9 cellular contexts compared by ENCODE assay signal in genomic region chr2:27307545-27308358, GRCh38. TPM values are rescaled to one million over a fixed set of nuclear protein-coding genes. Genes with fewer than 3 reads are reported as not detected.
DNase-seq lines count a peak whose midpoint lies in the region; ATAC-seq and TF ChIP-seq lines count a peak whose summit lies in the region.
"Had no signal": no experiment of that assay in that cellular context is flagged by ENCODE, and none has a peak within 500 bp of the region (broad histone marks: within the 10 kb centered on the region; RNA-seq: fewer than 3 reads in every experiment).

No MANE protein-coding gene starts in this region.

- TF ChIP-seq CTCF in Caco-2 (IDR thresholded peaks at IDR 0.05; ENCODE audit: insufficient read depth in 1 of 2, low read depth in 1 of 2, low read length in 1 of 2, severe bottlenecking in 1 of 2, unreplicated experiment in 1 of 2) (no peak), tibial artery (IDR thresholded peaks at IDR 0.05) (no peak)

- H3K36me3 ChIP-seq in Caco-2 (ENCODE audit: control insufficient read depth, insufficient read depth, low read length) (no peaks in the 10 kb centered on the region), tibial artery (peaks cover 19 to 39% (median 28%) of the 10 kb centered on the region in 3 donors)

- POLR2A ChIA-PET in Caco-2 (lab: Charles Lee), result no interaction called here
- POLR2A ChIA-PET in T-cell (lab: Charles Lee), result no interaction called here

- no TSS peak for BruUV-seq in Caco-2 (replicated peaks; lab: Mats Ljungman, UMichigan)

- H3K4me3 ChIP-seq in Caco-2 (ENCODE audit: low read depth, low read length) (peak overlapping the region; percentile 19), tibial artery (no peak overlapping the region)
- H3K4me3 ChIP-seq: BLaER1 treated with 17β-estradiol and CSF1 and Interleukin-3, amounts not matched to agents 10 nM and 100 nM had no signal

- H3K4me3 Mint-ChIP-seq in Caco-2 (ENCODE audit: unreplicated experiment) (peak overlapping the region; percentile 58), T-cell (peak overlapping the region in 2 of 3 donors; percentile 36 to 71)

- DNase-seq in Caco-2 (peak in 1 of 2 experiments; percentile 39), T-cell (no peak), islet precursor cell (peak; percentile 70), NCI-H2107 treated with DMSO at 0.1 percent for 48 hours (lab: John Stamatoyannopoulos, UW; ENCODE audit: unreplicated experiment) (no peak), tibial artery (no peak)
- DNase-seq: NCI-H2029 had no signal

- intact Hi-C loops in Caco-2 (cut with micrococcal nuclease; ENCODE audit: unreplicated experiment) (no loop called here), tibial artery (cut with DNase I; ENCODE audit: low total_unique reads) (no loop called here)

- H3K27me3 Mint-ChIP-seq in Caco-2 (ENCODE audit: insufficient read depth, unreplicated experiment), result peaks cover 3% of the 10 kb centered on the region
- peaks cover 14 to 25% of the 10 kb centered on the region in 2 donors for H3K27me3 Mint-ChIP-seq in T-cell

- ATAC-seq in T-cell (replicated peaks in 1 of 4) (no peak), GM21367 (IDR thresholded peaks at IDR 0.05; ENCODE audit: unreplicated experiment) (no peak)

- no peak overlapping the region for H3K27ac ChIP-seq in tibial artery
- H3K27ac ChIP-seq: BLaER1 treated with 17β-estradiol and CSF1 and Interleukin-3, amounts not matched to agents 10 nM and 100 nM had no signal

- H3K9me3 Mint-ChIP-seq in Caco-2 (ENCODE audit: unreplicated experiment) (no peaks in the 10 kb centered on the region), T-cell (no peaks in the 10 kb centered on the region)

- H3K4me1 Mint-ChIP-seq in Caco-2 (ENCODE audit: low read depth, unreplicated experiment), result peaks cover 9% of the 10 kb centered on the region
- peaks cover 5 to 14% (median 7%) of the 10 kb centered on the region in 3 donors for H3K4me1 Mint-ChIP-seq in T-cell

- H3K27ac Mint-ChIP-seq in Caco-2 (ENCODE audit: unreplicated experiment) (no peak overlapping the region), T-cell (no peak overlapping the region)

- H3K4me1 ChIP-seq in Caco-2 (peaks cover 16% of the 10 kb centered on the region), tibial artery (peaks cover 0 to 26% (median 21%) of the 10 kb centered on the region in 4 donors)

- H3K9me3 ChIP-seq in Caco-2 (no peaks in the 10 kb centered on the region), tibial artery (peaks cover 0 to 5% (median 0%) of the 10 kb centered on the region in 3 donors)
- H3K9me3 ChIP-seq: BLaER1 treated with 17β-estradiol and CSF1 and Interleukin-3, amounts not matched to agents 10 nM and 100 nM had no signal

- CTCF ChIA-PET in Caco-2 (lab: Charles Lee) (interaction anchor here (1.1 kb wide), 1 partner anchor 14 kb away, joined by 3 read pairs; no protein-coding TSS in a partner anchor), T-cell (lab: Charles Lee) (interaction anchor here in 1 of 2 donors (0.6 kb wide), 1 partner anchor 28 kb away, joined by 3 read pairs; no protein-coding TSS in a partner anchor)

- H3K27me3 ChIP-seq in Caco-2 (replicated peaks; ENCODE audit: control insufficient read depth, insufficient read depth, low read length) (no peaks in the 10 kb centered on the region), tibial artery (peaks cover 10 to 54% of the 10 kb centered on the region in 2 donors)

- H3K36me3 Mint-ChIP-seq in Caco-2 (ENCODE audit: insufficient read depth, unreplicated experiment), result peaks cover 7% of the 10 kb centered on the region
- H3K36me3 Mint-ChIP-seq in T-cell, result peaks cover 23% of the 10 kb centered on the region

RNA-seq across cellular contexts. Expression of gene UCN, which starts 0.5 kb away (rescaled TPM):
- total RNA-seq in Caco-2 (2022) (0.86 TPM in 1 of 2 replicates, not detected in the other), T-cell (1 to 10 TPM; 1.8 to 7.8 (median 4.2) TPM)

RNA-seq across cellular contexts. Expression of gene MPV17, which starts 15.1 kb away (rescaled TPM):
- total RNA-seq in Caco-2 (2022) (43.4 and 50.6 TPM in 2 replicates), T-cell (10 to 100 TPM; 64.5 to 99.1 (median 93.6) TPM)

RNA-seq across cellular contexts. Expression of gene TRIM54, which starts 25.5 kb away (rescaled TPM):
- total RNA-seq in Caco-2 (2022) (0.25 TPM in 1 of 2 replicates, not detected in the other), T-cell (not detected)

RNA-seq across cellular contexts. Expression of gene DNAJC5G, which starts 32.5 kb away (rescaled TPM):
- 0.25 and 0.51 TPM in 2 replicates for total RNA-seq in Caco-2 (2022)
- not detected for total RNA-seq in T-cell
- total RNA-seq: HT1080 had no signal

RNA-seq across cellular contexts. Expression of gene SLC30A3, which starts 44.9 kb away (rescaled TPM):
- total RNA-seq in Caco-2 (2022) (3.9 and 4.3 TPM in 2 replicates), T-cell (under 1 TPM in 2 of 5 donors, not detected in 3; 0.06 to 0.26 TPM)
